ENCODE assay signal across 33 cellular contexts in the genomic region with DNA sequence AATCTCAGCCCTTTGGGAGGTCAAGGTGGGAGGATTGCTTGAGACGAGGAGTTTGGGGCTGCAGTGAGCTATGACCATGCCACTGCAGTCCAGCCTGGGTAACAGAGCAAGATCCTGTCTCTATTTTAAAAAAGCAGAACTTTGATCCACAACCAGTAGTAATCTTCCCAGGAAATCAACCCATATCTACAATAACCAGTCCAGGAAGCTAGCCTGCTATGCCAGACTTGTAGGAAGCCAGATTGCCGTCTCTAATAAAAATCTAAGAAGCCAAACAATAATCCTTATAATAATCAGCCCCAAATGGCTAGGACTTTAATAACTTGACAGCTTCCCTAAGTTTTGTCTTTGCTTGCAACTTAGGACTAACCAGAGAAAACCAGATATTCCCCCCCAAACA.
"Had no signal": no experiment of that assay in that cellular context is flagged by ENCODE, and none has a peak within 500 bp of the region (broad histone marks: within the 10 kb centered on the region; RNA-seq: fewer than 3 reads in every experiment).

No MANE protein-coding gene starts in this region.

- H3K27ac ChIP-seq: adrenal gland, ascending aorta, body of pancreas, brain microvascular endothelial cell, breast epithelium, cardiac muscle cell had no signal

- DNase-seq: activated effector memory CD4-positive, alpha-beta T cell treated with anti-CD3 and anti-CD28 coated beads, Interleukin-2, amount 50 U/mL, for 16 hours; activated effector memory CD4-positive, alpha-beta T cell treated with Interleukin-2 at 50 U/mL for 16 hours; activated gamma-delta T cell; activated gamma-delta T cell treated with Interleukin-2 at 50 U/mL for 16 hours; activated naive CD4-positive, alpha-beta T cell; activated naive CD4-positive, alpha-beta T cell treated with anti-CD3 and anti-CD28 coated beads for 36 hours; activated naive CD4-positive, alpha-beta T cell treated with anti-CD3 and anti-CD28 coated beads, Interleukin-2, amount 10 ng/mL, durations not matched to agents 7 days and 5 days; activated naive CD4-positive, alpha-beta T cell treated with anti-CD3 and anti-CD28 coated beads, Interleukin-2, amount 50 U/mL, for 16 hours; activated naive CD4-positive, alpha-beta T cell treated with Interleukin-2 at 50 U/mL for 16 hours; activated naive CD8-positive, alpha-beta T cell treated with anti-CD3 and anti-CD28 coated beads for 36 hours; activated naive CD8-positive, alpha-beta T cell treated with anti-CD3 and anti-CD28 coated beads, Interleukin-2, amount 10 ng/mL, durations not matched to agents 7 days and 5 days; activated naive CD8-positive, alpha-beta T cell treated with anti-CD3 and anti-CD28 coated beads, Interleukin-2, amount 50 U/mL, for 24 hours; activated T-cell treated with anti-CD3 and anti-CD28 coated beads, Interleukin-2, amount 50 U/mL, for 1 hour; activated T-cell treated with anti-CD3 and anti-CD28 coated beads, Interleukin-2, amount 50 U/mL, for 24 hours; activated T-cell treated with anti-CD3 and anti-CD28 coated beads, Interleukin-2, amount 50 U/mL, for 4 hours; activated T-cell treated with anti-CD3 and anti-CD28 coated beads, Interleukin-2, amount 50 U/mL, for 48 hours; activated T-cell treated with anti-CD3 and anti-CD28 coated beads, Interleukin-2, amount 50 U/mL, for 72 hours; adrenal gland; amniotic stem cell; amygdala; anterior cingulate cortex; aorta; body of pancreas; brain microvascular endothelial cell; central memory CD4-positive, alpha-beta T cell; cerebellar nuclear complex had no signal

- ATAC-seq: activated naive CD4-positive, alpha-beta T cell treated with anti-CD3 and anti-CD28 coated beads, Interleukin-2, amount 50 U/mL, for 72 hours; activated naive CD8-positive, alpha-beta T cell treated with anti-CD3 and anti-CD28 coated beads, Interleukin-2, amount 50 U/mL, for 24 hours; activated T-cell treated with anti-CD3 and anti-CD28 coated beads, Interleukin-2, amount 50 U/mL, for 4 hours; activated T-cell treated with anti-CD3 and anti-CD28 coated beads, Interleukin-2, amount 50 U/mL, for 72 hours; activated T-helper 17 cell treated with anti-CD3 and anti-CD28 coated beads, Interleukin-2, amount 50 U/mL, for 72 hours; body of pancreas had no signal

- H3K36me3 ChIP-seq: adrenal gland, ascending aorta, brain microvascular endothelial cell, breast epithelium, cardiac muscle cell had no signal

- H3K4me1 ChIP-seq: adrenal gland, ascending aorta, body of pancreas, breast epithelium had no signal

- H3K27me3 ChIP-seq: ascending aorta, body of pancreas, brain microvascular endothelial cell had no signal

- FAIRE-seq: astrocyte, bronchial epithelial cell had no signal

- H3K4me3 ChIP-seq: adrenal gland, ascending aorta, body of pancreas, breast epithelium, cardiac muscle cell had no signal

- H3K9me3 ChIP-seq: adrenal gland, ascending aorta, body of pancreas had no signal
